Comparison of ENCODE assay signal across 1 cellular context in genomic region chr2:24651643-24652003, GRCh38.
TF ChIP-seq lines count a peak whose summit lies in the region.

No MANE protein-coding gene starts in this region.

TF ChIP-seq in GM23338, 12 proteins besides CTCF, POLR2A, EP300 and RAD21 (continued from another document):
- TF ChIP-seq ZNF114 (CRISPR knock-in tag; IDR thresholded peaks at IDR 0.05): no peak
- TF ChIP-seq ZNF462 (CRISPR knock-in tag; IDR thresholded peaks at IDR 0.05): no peak
- no peak for TF ChIP-seq ETS1 (IDR thresholded peaks at IDR 0.05)
- no peak for TF ChIP-seq STAT1 (IDR thresholded peaks at IDR 0.05; ENCODE audit: unreplicated experiment)
TF ChIP-seq in GM23338: peak in this region for 0.
